ENCODE assay signal across 8 cellular contexts in the genomic region with DNA sequence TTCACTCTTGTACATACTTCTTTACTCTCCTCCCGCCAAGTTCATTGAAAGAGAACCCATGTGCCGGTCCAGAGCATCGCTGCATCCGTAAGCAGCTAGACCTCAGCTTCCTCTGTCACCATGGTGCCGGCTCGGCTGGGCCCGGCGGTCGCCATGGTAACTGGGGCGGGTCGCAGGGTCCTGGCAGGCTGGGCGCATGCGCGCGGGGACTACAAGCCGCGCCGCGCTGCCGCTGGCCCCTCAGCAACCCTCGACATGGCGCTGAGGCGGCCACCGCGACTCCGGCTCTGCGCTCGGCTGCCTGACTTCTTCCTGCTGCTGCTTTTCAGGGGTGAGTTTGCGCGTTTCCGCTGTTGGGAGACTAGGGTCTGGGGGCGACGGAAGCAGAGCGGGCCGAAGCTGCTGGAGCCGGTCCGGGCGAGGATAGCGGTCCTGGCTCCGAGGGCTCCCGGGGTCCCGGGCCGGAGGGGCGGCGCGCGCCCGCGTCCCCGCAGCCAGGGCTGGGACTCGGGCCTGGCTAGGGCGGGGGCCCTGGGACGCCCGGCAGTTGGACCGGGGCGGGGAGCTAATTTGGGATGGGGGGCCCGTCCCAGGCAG. TPM values are rescaled to one million over a fixed set of nuclear protein-coding genes. Genes with fewer than 3 reads are reported as not detected.
DNase-seq lines count a peak whose midpoint lies in the region; ATAC-seq and TF ChIP-seq lines count a peak whose summit lies in the region.

A gene (plus strand): TSS at position 244 of the 597 bp plus-strand sequence. CDS start 12 bp downstream, at position 256.

- no peaks in the 10 kb centered on the region for H3K9me3 ChIP-seq in CD8-positive, alpha-beta T cell (ENCODE audit: low read length)

- peaks cover 6% of the 10 kb centered on the region for H3K4me1 ChIP-seq in CD8-positive, alpha-beta T cell (ENCODE audit: insufficient read depth, low read length)

- H3K27me3 ChIP-seq in CD8-positive, alpha-beta T cell (ENCODE audit: insufficient read depth, low read length): no peaks in the 10 kb centered on the region

- peak within 1 kb of the TSS; percentile 50 for H3K27ac ChIP-seq in CD8-positive, alpha-beta T cell (ENCODE audit: low read depth, low read length)

- TF ChIP-seq CTCF in CD8-positive, alpha-beta T cell (IDR thresholded peaks at IDR 0.05): no peak
- TF ChIP-seq CTCF in foreskin fibroblast (IDR thresholded peaks at IDR 0.05; ENCODE audit: low read depth, low read length): no peak

- POLR2A ChIA-PET in CD8-positive, alpha-beta T cell (lab: Charles Lee): interaction anchor here (0.6 to 1.5 kb wide), 6 partner anchors 12 to 156 kb away, joined by 3 to 4 read pairs (median 3); a partner anchor contains a TSS

- DNase-seq in CD8-positive, alpha-beta T cell: peak; percentile 95 to 99 (median 97)
- DNase-seq in HuH-7.5 (ENCODE audit: low spot score): peak; percentile 21
- DNase-seq in SHP77 (lab: John Stamatoyannopoulos, UW): peak; percentile 87 to 96
- DNase-seq in activated gamma-delta T cell treated with Interleukin-2 at 50 U/mL for 16 hours: peak; percentile 98
- DNase-seq in foreskin fibroblast: peak; percentile 92 to 98
- peak; percentile 95 for DNase-seq in natural killer cell treated with Interleukin-12 subunit alpha and Interleukin-12 subunit beta and Interleukin-15 and Interleukin-18, amount 100 ng/mL, for 72 hours (ENCODE audit: low spot score)
- DNase-seq in stimulated activated naive B cell treated with anti-CD40 and anti-IgM and Interleukin-4, amounts not matched to agents 10 μg/mL and 1 μg/mL and 100 μg/mL, for 72 hours: peak; percentile 97

- peak within 1 kb of the TSS; percentile 94 for H3K4me3 Mint-ChIP-seq in CD8-positive, alpha-beta T cell
- peak within 1 kb of the TSS; percentile 80 for H3K4me3 Mint-ChIP-seq in natural killer cell treated with Interleukin-12 subunit alpha and Interleukin-12 subunit beta and Interleukin-15 and Interleukin-18, amount 100 ng/mL, for 72 hours
- H3K4me3 Mint-ChIP-seq in stimulated activated naive B cell treated with anti-CD40 and anti-IgM and Interleukin-4, amounts not matched to agents 10 μg/mL and 1 μg/mL and 100 μg/mL, for 72 hours: peak within 1 kb of the TSS; percentile 97 to 99

- intact Hi-C loops in CD8-positive, alpha-beta T cell (cut with DNase I, micrococcal nuclease): loop anchor here (1.0 kb wide), 6 partner anchors 19 to 263 kb away; a partner anchor contains a TSS

- H3K36me3 ChIP-seq in CD8-positive, alpha-beta T cell (ENCODE audit: insufficient read depth, low read length): no peaks in the 10 kb centered on the region

- H3K9me3 Mint-ChIP-seq in CD8-positive, alpha-beta T cell: no peaks in the 10 kb centered on the region
- H3K9me3 Mint-ChIP-seq in natural killer cell treated with Interleukin-12 subunit alpha and Interleukin-12 subunit beta and Interleukin-15 and Interleukin-18, amount 100 ng/mL, for 72 hours: no peaks in the 10 kb centered on the region
- H3K9me3 Mint-ChIP-seq in stimulated activated naive B cell treated with anti-CD40 and anti-IgM and Interleukin-4, amounts not matched to agents 10 μg/mL and 1 μg/mL and 100 μg/mL, for 72 hours: no peaks in the 10 kb centered on the region

- H3K27me3 Mint-ChIP-seq in CD8-positive, alpha-beta T cell (ENCODE audit: low read depth): peaks cover 1% of the 10 kb centered on the region
- H3K27me3 Mint-ChIP-seq in natural killer cell treated with Interleukin-12 subunit alpha and Interleukin-12 subunit beta and Interleukin-15 and Interleukin-18, amount 100 ng/mL, for 72 hours: peaks cover 26 to 50% of the 10 kb centered on the region in 2 donors
- H3K27me3 Mint-ChIP-seq in stimulated activated naive B cell treated with anti-CD40 and anti-IgM and Interleukin-4, amounts not matched to agents 10 μg/mL and 1 μg/mL and 100 μg/mL, for 72 hours: peaks cover 11 to 38% of the 10 kb centered on the region in 2 donors

- peaks cover 17% of the 10 kb centered on the region for H3K4me1 Mint-ChIP-seq in CD8-positive, alpha-beta T cell (ENCODE audit: low read depth)
- H3K4me1 Mint-ChIP-seq in natural killer cell treated with Interleukin-12 subunit alpha and Interleukin-12 subunit beta and Interleukin-15 and Interleukin-18, amount 100 ng/mL, for 72 hours (ENCODE audit: low read depth in 2 of 2): peaks cover 5 to 8% of the 10 kb centered on the region in 2 donors
- peaks cover 14 to 19% of the 10 kb centered on the region in 2 donors for H3K4me1 Mint-ChIP-seq in stimulated activated naive B cell treated with anti-CD40 and anti-IgM and Interleukin-4, amounts not matched to agents 10 μg/mL and 1 μg/mL and 100 μg/mL, for 72 hours

- H3K27ac Mint-ChIP-seq in CD8-positive, alpha-beta T cell: peak within 1 kb of the TSS; percentile 87
- H3K27ac Mint-ChIP-seq in natural killer cell treated with Interleukin-12 subunit alpha and Interleukin-12 subunit beta and Interleukin-15 and Interleukin-18, amount 100 ng/mL, for 72 hours: peak within 1 kb of the TSS; percentile 19 to 26
- peak within 1 kb of the TSS; percentile 99 for H3K27ac Mint-ChIP-seq in stimulated activated naive B cell treated with anti-CD40 and anti-IgM and Interleukin-4, amounts not matched to agents 10 μg/mL and 1 μg/mL and 100 μg/mL, for 72 hours

- peak; percentile 91 for ATAC-seq in CD8-positive, alpha-beta T cell
- peak; percentile 89 for ATAC-seq in GM21390 (IDR thresholded peaks at IDR 0.05; ENCODE audit: unreplicated experiment)
- peak; percentile 95 to 96 for ATAC-seq in natural killer cell treated with Interleukin-12 subunit alpha and Interleukin-12 subunit beta and Interleukin-15 and Interleukin-18, amount 100 ng/mL, for 72 hours
- ATAC-seq in stimulated activated naive B cell treated with anti-CD40 and anti-IgM and Interleukin-4, amounts not matched to agents 10 μg/mL and 1 μg/mL and 100 μg/mL, for 72 hours (replicated peaks): peak; percentile 97

- CTCF ChIA-PET in CD8-positive, alpha-beta T cell (lab: Charles Lee): interaction anchor here (0.9 to 1.9 kb wide), 4 partner anchors 18 to 142 kb away, joined by 3 to 5 read pairs (median 4); no protein-coding TSS in a partner anchor

- H3K4me3 ChIP-seq in CD8-positive, alpha-beta T cell (ENCODE audit: low read depth, low read length): peak within 1 kb of the TSS; percentile 58
- peak within 1 kb of the TSS; percentile 76 to 78 for H3K4me3 ChIP-seq in foreskin fibroblast (ENCODE audit: low read depth in 1 of 2, low read length in 2 of 2)

- no peaks in the 10 kb centered on the region for H3K36me3 Mint-ChIP-seq in CD8-positive, alpha-beta T cell
- no peaks in the 10 kb centered on the region for H3K36me3 Mint-ChIP-seq in natural killer cell treated with Interleukin-12 subunit alpha and Interleukin-12 subunit beta and Interleukin-15 and Interleukin-18, amount 100 ng/mL, for 72 hours
- H3K36me3 Mint-ChIP-seq in stimulated activated naive B cell treated with anti-CD40 and anti-IgM and Interleukin-4, amounts not matched to agents 10 μg/mL and 1 μg/mL and 100 μg/mL, for 72 hours: peaks cover 0 to 2% of the 10 kb centered on the region in 2 donors

RNA-seq across cellular contexts. Expression of the gene that starts here (rescaled TPM):
- 10 to 100 TPM; 12.1 to 15.2 TPM for total RNA-seq in CD8-positive, alpha-beta T cell
- total RNA-seq in natural killer cell treated with Interleukin-12 subunit alpha and Interleukin-12 subunit beta and Interleukin-15 and Interleukin-18, amount 100 ng/mL, for 72 hours: 1 to 10 TPM; 2.9 to 5.7 TPM

Comparison
In these comparisons a context has a peak if more than half of its experiments do, and no peak if none do; other contexts are left out.
1. Peak in every context shown above with its lines: DNase-seq, ATAC-seq, H3K4me3 ChIP-seq and H3K27ac ChIP-seq.
2. DNase-seq: peak in every context shown above with its lines; median percentile 98 in activated gamma-delta T cell treated with Interleukin-2 at 50 U/mL for 16 hours; 97 in CD8-positive, alpha-beta T cell; 97 in stimulated activated naive B cell treated with anti-CD40 and anti-IgM and Interleukin-4, amounts not matched to agents 10 μg/mL and 1 μg/mL and 100 μg/mL, for 72 hours; 95 in foreskin fibroblast; 95 in natural killer cell treated with Interleukin-12 subunit alpha and Interleukin-12 subunit beta and Interleukin-15 and Interleukin-18, amount 100 ng/mL, for 72 hours; 92 in SHP77; 21 in HuH-7.5.
3. H3K27ac Mint-ChIP-seq: peak in every context shown above with its lines; median percentile 99 in stimulated activated naive B cell treated with anti-CD40 and anti-IgM and Interleukin-4, amounts not matched to agents 10 μg/mL and 1 μg/mL and 100 μg/mL, for 72 hours; 87 in CD8-positive, alpha-beta T cell; 22 in natural killer cell treated with Interleukin-12 subunit alpha and Interleukin-12 subunit beta and Interleukin-15 and Interleukin-18, amount 100 ng/mL, for 72 hours.